Comparison of ENCODE assay signal across 8 cellular contexts in the genomic region with DNA sequence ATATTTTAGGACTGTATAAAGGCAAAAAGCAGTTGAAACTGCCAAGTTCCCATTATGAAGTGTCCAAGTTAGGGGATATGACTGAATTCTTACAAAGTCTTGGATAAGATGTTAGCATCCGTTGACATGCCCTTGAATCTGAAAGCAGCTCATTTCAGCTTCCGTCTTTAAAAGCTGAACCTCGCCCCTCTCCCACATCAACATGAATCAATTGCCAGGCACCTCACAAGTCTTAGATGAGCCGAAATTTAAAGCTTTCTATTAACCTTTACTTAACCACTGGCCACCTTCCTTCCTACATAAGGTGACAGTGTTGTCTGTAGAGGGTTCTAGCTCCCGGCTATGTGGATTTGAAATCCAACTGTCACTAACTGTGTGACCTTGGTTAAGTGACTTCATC. TPM values are rescaled to one million over a fixed set of nuclear protein-coding genes. Genes with fewer than 3 reads are reported as not detected.
DNase-seq lines count a peak whose midpoint lies in the region; ATAC-seq and TF ChIP-seq lines count a peak whose summit lies in the region.

No MANE protein-coding gene starts in this region.

- H3K27ac ChIP-seq in VCaP (peak overlapping the region; percentile 93), gastroesophageal sphincter (peak overlapping the region in 2 of 4 donors; percentile 92 to 94), gastrocnemius medialis (peak overlapping the region; percentile 86 to 98 (median 94))

- no peaks in the 10 kb centered on the region for H3K27me3 ChIP-seq in gastroesophageal sphincter
- H3K27me3 ChIP-seq in gastrocnemius medialis: no peaks in the 10 kb centered on the region

- H3K4me1 ChIP-seq in gastroesophageal sphincter: peaks cover 0 to 81% (median 30%) of the 10 kb centered on the region in 3 donors
- H3K4me1 ChIP-seq in gastrocnemius medialis: peaks cover 54 to 58% of the 10 kb centered on the region in 2 donors

- H3K36me3 ChIP-seq in gastroesophageal sphincter (peaks cover 0 to under 1% of the 10 kb centered on the region in 2 donors), gastrocnemius medialis (no peaks in the 10 kb centered on the region)

- H3K9me3 ChIP-seq in gastroesophageal sphincter (no peaks in the 10 kb centered on the region), gastrocnemius medialis (no peaks in the 10 kb centered on the region)

- ATAC-seq in gastroesophageal sphincter (no peak), gastrocnemius medialis (no peak), HG03135 (IDR thresholded peaks at IDR 0.05; ENCODE audit: unreplicated experiment) (no peak), HG03139 (IDR thresholded peaks at IDR 0.05; ENCODE audit: unreplicated experiment) (no peak), HG03196 (IDR thresholded peaks at IDR 0.05; ENCODE audit: unreplicated experiment) (no peak)

- H3K4me3 ChIP-seq in gastroesophageal sphincter: peak overlapping the region; percentile 95 to 98
- peak overlapping the region; percentile 92 to 100 (median 95) for H3K4me3 ChIP-seq in gastrocnemius medialis

- no peak for TF ChIP-seq EP300 in gastroesophageal sphincter (IDR thresholded peaks at IDR 0.05)

- TF ChIP-seq CTCF in VCaP (conservative IDR thresholded peaks at IDR 0.05) (no peak), gastroesophageal sphincter (IDR thresholded peaks at IDR 0.05) (no peak), gastrocnemius medialis (IDR thresholded peaks at IDR 0.05 in 4 of 5, conservative IDR thresholded peaks at IDR 0.05 in 1 of 5) (no peak)

- WGBS in gastroesophageal sphincter (ENCODE audit: low coverage in 1 of 2), 2 donors: 0 to 3% methylated on average over 5 of the region's 5 CpGs

- in situ Hi-C loops in gastrocnemius medialis (cut with MboI; ENCODE audit: low sequenced_read_pairs in 4 of 4): no loop called here

- DNase-seq in activated CD4-positive, alpha-beta T cell treated with anti-CD3 and anti-CD28 coated beads for 48 hours: peak; percentile 28
- DNase-seq in activated CD4-positive, alpha-beta T cell treated with anti-CD3 and anti-CD28 coated beads, Interleukin-2, amount 50 U/mL, for 1 hour: no peak
- DNase-seq in gastrocnemius medialis: no peak

- no peak for TF ChIP-seq POLR2A in gastroesophageal sphincter (IDR thresholded peaks at IDR 0.05)
- no peak for TF ChIP-seq POLR2A in gastrocnemius medialis (IDR thresholded peaks at IDR 0.05)

- intact Hi-C loops in gastrocnemius medialis (cut with DNase I; ENCODE audit: low total_unique reads): loop anchor here (5.0 to 10.0 kb wide), 4 partner anchors 104 to 1027 kb away; partner anchors contain the start of genes FAM222A, RAD9B and VPS29

RNA-seq across cellular contexts. Expression of gene PPP1CC, which starts 1.3 kb away (rescaled TPM):
- total RNA-seq in gastroesophageal sphincter (100 to 1,000 TPM; 103 to 135 (median 126) TPM), gastrocnemius medialis (100 to 1,000 TPM in 3 of 4 donors, 10 to 100 TPM in 1; 96.4 to 226 (median 154) TPM)

RNA-seq across cellular contexts. Expression of gene HVCN1, which starts 52.5 kb away (rescaled TPM):
- total RNA-seq in gastroesophageal sphincter (10 to 100 TPM in 1 of 4 donors, 1 to 10 TPM in 3; 1.4 to 12.0 (median 8.1) TPM), gastrocnemius medialis (1 to 10 TPM; 4.6 to 8.1 (median 5.8) TPM)
